Comparison of ENCODE assay signal across 8 cellular contexts in the genomic region with DNA sequence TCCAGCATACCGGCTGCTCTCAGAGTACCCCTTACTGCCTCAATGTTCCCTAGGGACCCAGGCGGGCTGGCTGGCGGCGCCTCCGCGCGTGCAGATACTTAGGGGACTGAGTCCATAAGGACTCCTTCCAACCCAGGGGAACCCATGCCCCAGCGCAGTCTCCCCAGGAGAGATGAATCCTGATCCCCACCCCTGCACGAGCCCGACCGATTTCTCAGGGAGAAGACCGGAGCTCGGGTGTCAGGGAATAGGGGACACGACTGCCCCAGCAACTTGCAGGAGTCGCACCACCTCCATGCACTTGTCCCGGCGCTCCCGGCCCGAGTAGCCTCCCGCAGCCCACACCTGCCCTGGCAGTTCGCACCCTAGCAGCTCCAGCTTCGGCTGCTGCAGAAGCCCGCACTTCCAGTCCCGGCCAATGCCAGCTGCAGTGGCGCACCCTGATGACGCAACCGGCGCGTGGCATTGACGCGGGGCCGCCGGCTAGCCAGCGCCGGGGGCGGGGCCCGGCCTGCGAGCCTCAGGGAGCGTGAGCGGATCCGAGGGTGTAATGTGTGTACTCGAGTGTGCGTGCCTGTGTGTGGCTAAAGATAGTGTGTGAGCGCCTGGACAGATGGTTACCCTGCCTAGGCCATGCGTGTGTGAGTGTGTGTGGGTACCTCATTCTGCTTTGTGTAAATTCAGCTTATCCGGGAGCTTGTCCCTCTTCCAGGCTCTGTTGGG. TPM values are rescaled to one million over a fixed set of nuclear protein-coding genes. Genes with fewer than 3 reads are reported as not detected.
DNase-seq lines count a peak whose midpoint lies in the region; ATAC-seq lines count a peak whose summit lies in the region.

TSS of gene GPAM (minus strand) at position 437 of the 723 bp plus-strand sequence. CDS start 1,981 bp downstream, outside the sequence.

- DNase-seq in AG08395 (ENCODE audit: low spot score) (peak; percentile 95), NCI-H345 treated with DMSO at 0.1 percent for 48 hours (lab: John Stamatoyannopoulos, UW; ENCODE audit: unreplicated experiment) (peak; percentile 64), cerebellum (ENCODE audit: low spot score) (peak; percentile 93), kidney glomerular epithelial cell (lab: John Stamatoyannopoulos, UW) (peak; percentile 81)
- DNase-seq in activated CD4-positive, alpha-beta T cell treated with anti-CD3 and anti-CD28 coated beads for 1 hour, result peak; percentile 98
- peak; percentile 91 to 99 for DNase-seq in stimulated activated CD4-positive, alpha-beta T cell treated with anti-CD3 and anti-CD28 coated beads, Interleukin-15, amount 100 ng/mL, for 48 hours (ENCODE audit: low read depth in 2 of 2)

- ATAC-seq in GM18873 (IDR thresholded peaks at IDR 0.05; ENCODE audit: low FRiP score, unreplicated experiment) (peak; percentile 90), HG03135 (IDR thresholded peaks at IDR 0.05; ENCODE audit: unreplicated experiment) (peak; percentile 91)

RNA-seq across cellular contexts. Expression of gene GPAM, which starts in this region (rescaled TPM):
- 37.7 TPM for total RNA-seq in cerebellum

Comparison
In these comparisons a context has a peak if more than half of its experiments do, and no peak if none do; other contexts are left out.
1. Peak in every context shown above with its lines: DNase-seq and ATAC-seq.